ENCODE assay signal across 10 cellular contexts in the genomic region with DNA sequence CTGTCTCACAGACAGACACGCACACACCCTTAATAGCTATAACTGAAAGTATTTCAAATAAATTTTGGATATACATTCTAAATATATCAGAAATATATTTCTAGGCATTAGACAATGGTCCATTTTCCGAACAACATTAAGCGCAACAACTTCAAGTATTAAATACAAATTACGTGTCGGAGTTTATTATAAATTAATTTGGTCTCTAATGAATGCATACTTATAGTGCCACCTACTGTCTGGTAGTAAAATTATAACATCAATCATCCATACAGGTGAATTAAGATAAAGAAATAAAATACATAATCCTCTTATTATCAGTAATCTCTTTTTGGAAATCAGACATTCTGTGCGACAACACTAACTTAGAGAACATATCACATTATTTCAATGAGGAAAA. TPM values are rescaled to one million over a fixed set of nuclear protein-coding genes. Genes with fewer than 3 reads are reported as not detected.
DNase-seq lines count a peak whose midpoint lies in the region; ATAC-seq and TF ChIP-seq lines count a peak whose summit lies in the region.
"Had no signal": no experiment of that assay in that cellular context is flagged by ENCODE, and none has a peak within 500 bp of the region (broad histone marks: within the 10 kb centered on the region; RNA-seq: fewer than 3 reads in every experiment).

No MANE protein-coding gene starts in this region.

- POLR2A ChIA-PET in MCF 10A (lab: Yijun Ruan, JAX), result interaction anchor here (0.8 kb wide), 1 partner anchor 321 kb away, joined by 4 read pairs; no protein-coding TSS in a partner anchor

- H3K36me3 Mint-ChIP-seq in MCF 10A (ENCODE audit: insufficient read depth, unreplicated experiment), result no peaks in the 10 kb centered on the region

- CTCF ChIA-PET in MCF 10A (lab: Yijun Ruan, JAX), result interaction anchor here (0.6 to 5.9 kb wide), 26 partner anchors 8 to 772 kb away, joined by 3 to 93 read pairs (median 4); a partner anchor contains a TSS

- H3K9me3 Mint-ChIP-seq in MCF 10A (ENCODE audit: unreplicated experiment), result no peaks in the 10 kb centered on the region

- H3K27me3 ChIP-seq in breast epithelium, result no peaks in the 10 kb centered on the region
- H3K27me3 ChIP-seq in gastroesophageal sphincter, result no peaks in the 10 kb centered on the region
- H3K27me3 ChIP-seq in upper lobe of right lung, result peaks cover 4% of the 10 kb centered on the region

- DNase-seq in MCF 10A (ENCODE audit: unreplicated experiment) (peak; percentile 34), breast epithelium (ENCODE audit: low spot score in 2 of 2) (no peak), RKO (ENCODE audit: low spot score) (peak; percentile 39), upper lobe of right lung (no peak)
- DNase-seq: activated naive CD4-positive, alpha-beta T cell treated with anti-CD3 and anti-CD28 coated beads, Interleukin-2, amount 50 U/mL, for 16 hours had no signal

- TF ChIP-seq EP300 in gastroesophageal sphincter (IDR thresholded peaks at IDR 0.05), result no peak

- H3K4me1 ChIP-seq in breast epithelium, result no peaks in the 10 kb centered on the region
- no peaks in the 10 kb centered on the region for H3K4me1 ChIP-seq in gastroesophageal sphincter
- H3K4me1 ChIP-seq in upper lobe of right lung, result no peaks in the 10 kb centered on the region

- no TSS peak for BruUV-seq in MCF 10A (replicated peaks; lab: Mats Ljungman, UMichigan)

- H3K4me3 ChIP-seq in breast epithelium (no peak overlapping the region), gastroesophageal sphincter (no peak overlapping the region), upper lobe of right lung (no peak overlapping the region)
- H3K4me3 ChIP-seq: lung had no signal

- no peak for ATAC-seq in gastroesophageal sphincter
- no peak for ATAC-seq in upper lobe of right lung
- ATAC-seq in HG03521 (IDR thresholded peaks at IDR 0.05; ENCODE audit: unreplicated experiment), result no peak
- no peak for ATAC-seq in GM21576 (IDR thresholded peaks at IDR 0.05; ENCODE audit: unreplicated experiment)
- ATAC-seq in HG02642 (IDR thresholded peaks at IDR 0.05; ENCODE audit: poor library complexity, unreplicated experiment), result no peak

- H3K9me3 ChIP-seq in breast epithelium, result peaks cover 8 to 9% of the 10 kb centered on the region in 2 donors
- H3K9me3 ChIP-seq in gastroesophageal sphincter, result no peaks in the 10 kb centered on the region
- no peaks in the 10 kb centered on the region for H3K9me3 ChIP-seq in upper lobe of right lung

- no peak overlapping the region for H3K27ac ChIP-seq in breast epithelium
- no peak overlapping the region for H3K27ac ChIP-seq in gastroesophageal sphincter
- no peak overlapping the region for H3K27ac ChIP-seq in upper lobe of right lung

- H3K27me3 Mint-ChIP-seq in MCF 10A (ENCODE audit: insufficient read depth, unreplicated experiment), result no peaks in the 10 kb centered on the region

- TF ChIP-seq POLR2A in breast epithelium (IDR thresholded peaks at IDR 0.05) (no peak), gastroesophageal sphincter (IDR thresholded peaks at IDR 0.05) (no peak)

- TF ChIP-seq CTCF in MCF 10A (IDR thresholded peaks at IDR 0.05; ENCODE audit: unreplicated experiment) (peak; percentile 43), breast epithelium (IDR thresholded peaks at IDR 0.05) (peak in 1 of 3 donors; percentile 38), gastroesophageal sphincter (IDR thresholded peaks at IDR 0.05) (peak; percentile 19 to 48 (median 36)), upper lobe of right lung (IDR thresholded peaks at IDR 0.05) (peak; percentile 59)

- H3K4me3 Mint-ChIP-seq in MCF 10A (ENCODE audit: unreplicated experiment), result no peak overlapping the region

- no peaks in the 10 kb centered on the region for H3K36me3 ChIP-seq in breast epithelium
- H3K36me3 ChIP-seq in gastroesophageal sphincter, result no peaks in the 10 kb centered on the region
- no peaks in the 10 kb centered on the region for H3K36me3 ChIP-seq in upper lobe of right lung

- H3K27ac Mint-ChIP-seq in MCF 10A (ENCODE audit: low read depth, unreplicated experiment), result no peak overlapping the region

- no peaks in the 10 kb centered on the region for H3K4me1 Mint-ChIP-seq in MCF 10A (ENCODE audit: insufficient read depth, unreplicated experiment)

- 34 to 45% methylated on average over 6 of the region's 6 CpGs for whole genome bisulfite sequencing in gastroesophageal sphincter (ENCODE audit: low coverage in 1 of 2), 2 donors

- intact Hi-C loops in MCF 10A (cut with micrococcal nuclease), result loop anchor here (1.0 to 10.0 kb wide), 2 partner anchors 322 to 774 kb away; no protein-coding TSS in a partner anchor
- intact Hi-C loops in breast epithelium (cut with DNase I; ENCODE audit: low total_unique reads), result no loop called here
- intact Hi-C loops in upper lobe of right lung (cut with DNase I), result no loop called here

RNA-seq across cellular contexts. Expression of a gene that starts 27.2 kb away (rescaled TPM):
- total RNA-seq in MCF 10A (2022) (41.5 and 45.8 TPM in 2 replicates), breast epithelium (10 to 100 TPM; 20.6 to 26.5 (median 25.6) TPM), gastroesophageal sphincter (10 to 100 TPM; 25.8 to 60.2 (median 33.1) TPM), upper lobe of right lung (29.4 TPM)

Comparison
In these comparisons a context has a peak if more than half of its experiments do, and no peak if none do; other contexts are left out.
1. DNase-seq: peak in MCF 10A (single experiment) and RKO (single experiment); none in breast epithelium (0 of 2) and upper lobe of right lung (single experiment).